Comparison of ENCODE assay signal across 9 cellular contexts in genomic region chr21:45306832-45307571, GRCh38. TPM values are rescaled to one million over a fixed set of nuclear protein-coding genes. Genes with fewer than 3 reads are reported as not detected.
A peak's percentile ranks its signal among the peaks of the same experiment; 100 is the strongest.
DNase-seq lines count a peak whose midpoint lies in the region; ATAC-seq, FAIRE-seq and TF ChIP-seq lines count a peak whose summit lies in the region.
"Had no signal": no experiment of that assay in that cellular context is flagged by ENCODE, and none has a peak within 500 bp of the region (broad histone marks: within the 10 kb centered on the region; RNA-seq: fewer than 3 reads in every experiment).

No MANE protein-coding gene starts in this region.

- H3K36me3 ChIP-seq in NT2/D1 (ENCODE audit: insufficient read depth, insufficient read length, low read length) (peaks cover 17% of the 10 kb centered on the region), H1 (ENCODE audit: control insufficient read depth in 2 of 4, insufficient read depth in 4 of 4, low read length in 3 of 4) (no peaks in the 10 kb centered on the region), subcutaneous abdominal adipose tissue (ENCODE audit: control insufficient read depth in 5 of 5, insufficient read depth in 5 of 5, low read length in 5 of 5) (no peaks in the 10 kb centered on the region), PC-9 (ENCODE audit: low read depth) (no peaks in the 10 kb centered on the region)

- no peak overlapping the region for H3K4me3 Mint-ChIP-seq in natural killer cell

- no peaks in the 10 kb centered on the region for H3K9me3 Mint-ChIP-seq in natural killer cell

- H3K79me1 ChIP-seq in H1 (ENCODE audit: low read depth, low read length) = no peaks in the 10 kb centered on the region

- H4K5ac ChIP-seq in H1 (ENCODE audit: insufficient read length, low read depth, low read length) = no peak overlapping the region

- no peak overlapping the region for H3K4ac ChIP-seq in H1 (replicated peaks; ENCODE audit: insufficient read length, low read depth, low read length)

- H3K27ac ChIP-seq in H1 (ENCODE audit: low read depth, low read length) (no peak overlapping the region), subcutaneous abdominal adipose tissue (ENCODE audit: low read depth, low read length) (no peak overlapping the region), PC-9 (no peak overlapping the region)

- peak overlapping the region; percentile 60 for H3K18ac ChIP-seq in H1 (ENCODE audit: extremely low read depth, low read length)

- WGBS in H1 (ENCODE audit: extremely low coverage in 1 of 2, insufficient coverage in 1 of 2, insufficient read length in 1 of 2, insufficient replicate concordance in 2 of 2, low coverage in 1 of 2, low lambda C conversion rate in 2 of 2, missing lambda C conversion rate in 1 of 2), 2 experiments = 92% methylated on average over 28 of the region's 33 CpGs; no CpG with 5 or more reads in 1 of the 2 experiments

- H3K9ac ChIP-seq in NT2/D1 (ENCODE audit: insufficient read length, low read depth) (peak overlapping the region; percentile 37), H1 (replicated peaks in 1 of 4; ENCODE audit: extremely low read depth in 1 of 4, low read depth in 3 of 4, low read length in 3 of 4) (no peak overlapping the region), subcutaneous abdominal adipose tissue (ENCODE audit: low read length in 5 of 5) (peak overlapping the region in 1 of 5 donors; percentile 27)

- H3K4me2 ChIP-seq in H1 (ENCODE audit: insufficient read depth in 1 of 2, low read depth in 2 of 2, low read length in 2 of 2) = no peak overlapping the region
- H3K4me2 ChIP-seq in PC-9 = no peak overlapping the region

- H3F3A ChIP-seq in PC-9 (ENCODE audit: insufficient read depth, low read depth) = no peaks in the 10 kb centered on the region

- H3K23ac ChIP-seq in H1 (ENCODE audit: insufficient read length) = no peak overlapping the region

- no peak for ATAC-seq in natural killer cell

- H3K79me2 ChIP-seq in H1 (ENCODE audit: control insufficient read depth in 1 of 2, insufficient read depth in 2 of 2, low read length in 2 of 2) (no peaks in the 10 kb centered on the region), PC-9 (ENCODE audit: low read depth) (no peaks in the 10 kb centered on the region)

- no peak overlapping the region for H4K91ac ChIP-seq in H1 (replicated peaks; ENCODE audit: insufficient read length, low read length)

- POLR2A ChIA-PET in H1 (lab: Charles Lee; ENCODE audit: partially characterized antibody) (no interaction called here), PC-9 (lab: Charles Lee; ENCODE audit: unreplicated experiment) (no interaction called here)

- TF ChIP-seq POLR2A in H1 (IDR thresholded peaks at IDR 0.05; ENCODE audit: control extremely low read depth in 1 of 2, low read depth in 2 of 2, low read length in 2 of 2) = no peak

- peak overlapping the region; percentile 69; the same call in 1 of the 2 replicates for H4K8ac ChIP-seq in H1 (ENCODE audit: extremely low read depth, insufficient read depth, low read length)

- peaks cover 5% of the 10 kb centered on the region for H3K23me2 ChIP-seq in H1 (ENCODE audit: low read depth, low read length)

- DNase-seq in NT2/D1 (ENCODE audit: low read depth, low spot score) (no peak), H1 (ENCODE audit: low read depth in 1 of 2, low spot score in 2 of 2) (no peak), medulla oblongata (ENCODE audit: extremely low spot score) (peak; percentile 95), DMS79 treated with DMSO at 0.1 percent for 48 hours (lab: John Stamatoyannopoulos, UW) (no peak), NCI-H1436 (lab: John Stamatoyannopoulos, UW) (no peak), natural killer cell (no peak), PC-9 (no peak)
- DNase-seq: NCI-H82 had no signal

- no peak for TF ChIP-seq RAD21 in H1 (IDR thresholded peaks at IDR 0.05 in 1 of 2, conservative IDR thresholded peaks at IDR 0.05 in 1 of 2; ENCODE audit: low read depth in 2 of 2, low read length in 2 of 2)

- no peaks in the 10 kb centered on the region for H3K9me2 ChIP-seq in PC-9 (ENCODE audit: insufficient read depth)

- H2BK15ac ChIP-seq in H1 (ENCODE audit: low read length) = no peak overlapping the region

- H3K36me3 Mint-ChIP-seq in natural killer cell = no peaks in the 10 kb centered on the region

- no peak overlapping the region for H3K14ac ChIP-seq in H1 (ENCODE audit: insufficient read length)

- no peak for TF ChIP-seq EP300 in H1 (IDR thresholded peaks at IDR 0.05; ENCODE audit: borderline replicate concordance in 1 of 2, low read depth in 2 of 2, low read length in 2 of 2)

- H3K4me1 ChIP-seq in NT2/D1 (ENCODE audit: insufficient read depth, insufficient read length) = peaks cover 35% of the 10 kb centered on the region
- peaks cover 0 to 4% (median 1%) of the 10 kb centered on the region in 4 experiments; a peak in 4 of 7 replicates for H3K4me1 ChIP-seq in H1 (replicated peaks in 1 of 4; ENCODE audit: control insufficient read depth in 3 of 4, insufficient read depth in 4 of 4, low read length in 3 of 4)
- H3K4me1 ChIP-seq in subcutaneous abdominal adipose tissue (ENCODE audit: control insufficient read depth in 5 of 5, insufficient read depth in 5 of 5, low read length in 5 of 5) = peaks cover 12 to 57% (median 46%) of the 10 kb centered on the region in 5 donors
- no peaks in the 10 kb centered on the region for H3K4me1 ChIP-seq in PC-9 (replicated peaks; ENCODE audit: insufficient read depth)

- no peak for FAIRE-seq in H1 (lab: Jason Lieb, UNC)

- H3K9me3 ChIP-seq in NT2/D1 (ENCODE audit: insufficient read depth, low read length) = peaks cover 9% of the 10 kb centered on the region
- 0 out of 4 replicates have a peak, but pooled peaks cover 0 to 3% of the 10 kb centered on the region in 2 experiments for H3K9me3 ChIP-seq in H1 (ENCODE audit: insufficient read depth in 2 of 2, low read depth in 1 of 2, low read length in 1 of 2)
- H3K9me3 ChIP-seq in subcutaneous abdominal adipose tissue (ENCODE audit: control insufficient read depth in 5 of 5, low read length in 5 of 5) = no peaks in the 10 kb centered on the region
- H3K9me3 ChIP-seq in PC-9 (ENCODE audit: insufficient read depth, low read depth) = no peaks in the 10 kb centered on the region

- H4K20me1 ChIP-seq in H1 (replicated peaks in 1 of 2; ENCODE audit: control insufficient read depth in 1 of 2, insufficient read depth in 2 of 2, low read length in 2 of 2) (peaks cover 0 to 3% of the 10 kb centered on the region in 2 experiments), PC-9 (ENCODE audit: insufficient read depth) (no peaks in the 10 kb centered on the region)

- H2BK5ac ChIP-seq in H1 (ENCODE audit: low read depth, low read length) = no peak overlapping the region

- H2BK20ac ChIP-seq in H1 (ENCODE audit: low read length) = no peak overlapping the region

- H2AFZ ChIP-seq in H1 (ENCODE audit: low read length) (no peak overlapping the region), PC-9 (no peak overlapping the region)

- H3K4me1 Mint-ChIP-seq in natural killer cell = peaks cover 0 to 9% of the 10 kb centered on the region in 2 donors

- no peak overlapping the region for H3K56ac ChIP-seq in H1 (replicated peaks; ENCODE audit: insufficient read length, low read depth, low read length)

- BruUV-seq in PC-9 (replicated peaks; lab: Mats Ljungman, UMichigan) = no TSS peak

- H3K27ac Mint-ChIP-seq in natural killer cell = no peak overlapping the region

- intact Hi-C loops in natural killer cell (cut with micrococcal nuclease) (no loop called here), PC-9 (cut with micrococcal nuclease; ENCODE audit: unreplicated experiment) (no loop called here)

- no peak overlapping the region for H2AK5ac ChIP-seq in H1 (ENCODE audit: low read depth, low read length)

- TF ChIP-seq CTCF in H1 (IDR thresholded peaks at IDR 0.05; ENCODE audit: control extremely low read depth in 1 of 3, insufficient read depth in 1 of 3, low read depth in 1 of 3, low read length in 3 of 3) = no peak
- no peak for TF ChIP-seq CTCF in natural killer cell (IDR thresholded peaks at IDR 0.05)
- TF ChIP-seq CTCF in PC-9 (conservative IDR thresholded peaks at IDR 0.05) = no peak

- peaks cover 5 to 21% of the 10 kb centered on the region in 2 donors for H3K27me3 Mint-ChIP-seq in natural killer cell (ENCODE audit: low read depth in 2 of 2)

- H3K27me3 ChIP-seq in NT2/D1 (ENCODE audit: insufficient read depth, insufficient read length) = no peaks in the 10 kb centered on the region
- H3K27me3 ChIP-seq in H1 (replicated peaks in 1 of 4; ENCODE audit: control insufficient read depth in 3 of 4, extremely low read depth in 1 of 4, insufficient read depth in 3 of 4, low read length in 3 of 4) = peaks cover 0 to 3% (median 0%) of the 10 kb centered on the region in 4 experiments; a peak in 1 of 7 replicates
- peaks cover 0 to 13% (median 0%) of the 10 kb centered on the region in 5 donors for H3K27me3 ChIP-seq in subcutaneous abdominal adipose tissue (ENCODE audit: control insufficient read depth in 5 of 5, insufficient read depth in 4 of 5, low read length in 5 of 5)
- H3K27me3 ChIP-seq in PC-9 (ENCODE audit: insufficient read depth, low read depth) = no peaks in the 10 kb centered on the region

- H3K4me3 ChIP-seq in NT2/D1 (ENCODE audit: insufficient read length, low read depth) (no peak overlapping the region), H1 (ENCODE audit: extremely low read depth in 1 of 4, insufficient read depth in 2 of 4, low read depth in 3 of 4, low read length in 4 of 4) (no peak overlapping the region), subcutaneous abdominal adipose tissue (ENCODE audit: low read depth in 1 of 5, low read length in 5 of 5) (peak overlapping the region in 3 of 5 donors; percentile 6 to 20 (median 7)), PC-9 (no peak overlapping the region)

- H2BK120ac ChIP-seq in H1 (replicated peaks; ENCODE audit: low read depth, low read length) = no peak overlapping the region

- peak overlapping the region; percentile 50; the same call in 1 of the 2 replicates for H2BK12ac ChIP-seq in H1 (ENCODE audit: low read depth, low read length)

- CTCF ChIA-PET in H1 (lab: Charles Lee; ENCODE audit: partially characterized antibody) = interaction anchor here (0.6 to 4.0 kb wide), 4 partner anchors 13 to 133 kb away, joined by 4 to 24 read pairs (median 6); no protein-coding TSS in a partner anchor
- CTCF ChIA-PET in PC-9 (lab: Charles Lee) = no interaction called here

TF ChIP-seq in H1, 55 proteins besides CTCF, POLR2A, EP300 and RAD21 (continues in another document):
- TF ChIP-seq CEBPB (IDR thresholded peaks at IDR 0.05; ENCODE audit: low read depth, low read length) = no peak
- no peak for TF ChIP-seq YY1 (IDR thresholded peaks at IDR 0.05; ENCODE audit: low read depth, low read length)
- TF ChIP-seq BACH1 (IDR thresholded peaks at IDR 0.05; ENCODE audit: low read length) = no peak

RNA-seq across cellular contexts. Expression of gene POFUT2, which starts 19.3 kb away (rescaled TPM):
- total RNA-seq in H1 (2021; fragmentation: NEBNext Ultra II Directional; extraction: Animal tissue kit (Norgen Biotek cat#: 25700)) = 32.1 and 34.6 TPM in 2 replicates
- polyA plus RNA-seq in H1 (2011; rRNA removed) = 13.7 and 21.0 TPM in 2 replicates
- polyA plus RNA-seq in H1 (2011; cell fraction: cytosol; rRNA removed) = 20.3 TPM
- polyA plus RNA-seq in H1 (2011; cell fraction: nucleus; rRNA removed) = 88.5 TPM
- polyA plus RNA-seq in H1 (2012, experiment 1 of 2) = 24.1 to 33.7 TPM (median 29.4 TPM) in 4 replicates
- polyA plus RNA-seq in H1 (2012, experiment 2 of 2) = 15.8 TPM
- polyA plus RNA-seq in H1 (2013, experiment 1 of 2) = 33.3 TPM
- 33.7 TPM for polyA plus RNA-seq in H1 (2013, experiment 2 of 2)
- polyA minus RNA-seq in H1 (2011; rRNA and poly(A)+ RNA removed) = 11.2 and 13.2 TPM in 2 replicates
- 13.0 TPM for polyA minus RNA-seq in H1 (2011; cell fraction: cytosol; rRNA and poly(A)+ RNA removed)
- polyA minus RNA-seq in H1 (2011; cell fraction: nucleus; rRNA and poly(A)+ RNA removed) = 28.5 TPM
- total RNA-seq in natural killer cell (10 to 100 TPM; 41.4 to 46.0 (median 43.3) TPM), PC-9 (2021) (29.0 and 32.6 TPM in 2 replicates)

Comparison
In these comparisons a context has a peak if more than half of its experiments do, and no peak if none do; other contexts are left out.
1. H3K4me3 ChIP-seq: peak in subcutaneous abdominal adipose tissue (3 of 5); none in NT2/D1 (single experiment), H1 (0 of 4) and PC-9 (single experiment).